10 cellular contexts compared by ENCODE assay signal in genomic region chr11:86741489-86742435, GRCh38. TPM values are rescaled to one million over a fixed set of nuclear protein-coding genes. Genes with fewer than 3 reads are reported as not detected.
DNase-seq lines count a peak whose midpoint lies in the region; ATAC-seq, FAIRE-seq and TF ChIP-seq lines count a peak whose summit lies in the region.
"Had no signal": no experiment of that assay in that cellular context is flagged by ENCODE, and none has a peak within 500 bp of the region (broad histone marks: within the 10 kb centered on the region; RNA-seq: fewer than 3 reads in every experiment).

No MANE protein-coding gene starts in this region.

- peak overlapping the region; percentile 80 for H3K4me2 ChIP-seq in A549

- peak; percentile 66 to 85 for ATAC-seq in A549
- no peak for ATAC-seq in HG02884 (IDR thresholded peaks at IDR 0.05; ENCODE audit: unreplicated experiment)
- ATAC-seq in HG02642 (IDR thresholded peaks at IDR 0.05; ENCODE audit: poor library complexity, unreplicated experiment), result no peak
- ATAC-seq: naive thymus-derived CD4-positive, alpha-beta T cell had no signal

- 18% methylated on average over 3 of the region's 3 CpGs for WGBS in A549 (ENCODE audit: missing lambda C conversion rate)
- 94 to 100% methylated on average over 3 of the region's 3 CpGs for WGBS in mesodermal cell (ENCODE audit: insufficient coverage in 2 of 2), 2 experiments

- CTCF ChIA-PET in A549 (lab: Yijun Ruan, JAX), result interaction anchor here (1.3 to 2.0 kb wide), 5 partner anchors 21 to 134 kb away, joined by 4 to 9 read pairs (median 6); partner anchors contain the start of gene PRSS23

- no peak for TF ChIP-seq CTCF in A549 (IDR thresholded peaks at IDR 0.05)

- H3K9me3 ChIP-seq in A549 (peaks cover 6% of the 10 kb centered on the region; the same call in 1 of the 3 replicates), mesodermal cell (ENCODE audit: control insufficient read depth, low read length) (no peaks in the 10 kb centered on the region)

- no peak for TF ChIP-seq POLR2A in A549 (IDR thresholded peaks at IDR 0.05; ENCODE audit: low read length)

- POLR2A ChIA-PET in A549 (lab: Yijun Ruan, JAX), result interaction anchor here (1.5 to 2.0 kb wide), 3 partner anchors 23 to 258 kb away, joined by 7 to 32 read pairs (median 14); partner anchors contain the start of gene PRSS23

- H3K36me3 ChIP-seq in mesodermal cell (ENCODE audit: control insufficient read depth, insufficient read depth, low read length), result no peaks in the 10 kb centered on the region

- peak; percentile 64 to 94 for DNase-seq in A549 (ENCODE audit: low read depth in 1 of 2, low spot score in 1 of 2)
- DNase-seq in NCI-H2196 (lab: John Stamatoyannopoulos, UW; ENCODE audit: unreplicated experiment), result peak; percentile 11
- DNase-seq in dedifferentiated amniotic fluid mesenchymal stem cell (ENCODE audit: extremely low spot score), result peak; percentile 43
- DNase-seq in activated CD8-positive, alpha-beta memory T cell treated with anti-CD3 and anti-CD28 coated beads, Interleukin-2, amount 50 U/mL, for 48 hours, result no peak
- DNase-seq in stimulated activated naive CD4-positive, alpha-beta T cell (lab: John Stamatoyannopoulos, UW), result no peak
- DNase-seq: CD4-positive, alpha-beta memory T cell; naive thymus-derived CD4-positive, alpha-beta T cell had no signal

- H3K4me1 ChIP-seq in A549 (peaks cover 88% of the 10 kb centered on the region), mesodermal cell (ENCODE audit: control insufficient read depth, insufficient read depth, low read length, poor library complexity, severe bottlenecking) (peaks cover 62% of the 10 kb centered on the region)

- peak; percentile 31 to 50 for TF ChIP-seq RAD21 in A549 (conservative IDR thresholded peaks at IDR 0.05 in 1 of 2, IDR thresholded peaks at IDR 0.05 in 1 of 2)

- peak; percentile 86 for FAIRE-seq in A549 (lab: Jason Lieb, UNC)

- peak; percentile 70 to 77; a peak in 2 of 5 replicates for TF ChIP-seq EP300 in A549 (IDR thresholded peaks at IDR 0.05)

- H3K4me3 ChIP-seq in A549, result peak overlapping the region; percentile 10; the same call in 1 of the 3 replicates
- no peak overlapping the region for H3K4me3 ChIP-seq in mesodermal cell (ENCODE audit: extremely low read depth, insufficient read depth, low read length, poor library complexity, severe bottlenecking)

- H3K27ac ChIP-seq in A549, result peak overlapping the region; percentile 88 to 93
- H3K27ac ChIP-seq in mesodermal cell (ENCODE audit: low read depth, low read length, severe bottlenecking), result peak overlapping the region; percentile 100

TF ChIP-seq in A549, 52 proteins besides CTCF, POLR2A, EP300 and RAD21 (continues in another document):
- TF ChIP-seq ZNF302 (CRISPR knock-in tag; IDR thresholded peaks at IDR 0.05) (peak; percentile 79), KDM5A (IDR thresholded peaks at IDR 0.05) (no peak), RFX5 (IDR thresholded peaks at IDR 0.05) (no peak), MAZ (IDR thresholded peaks at IDR 0.05; ENCODE audit: borderline replicate concordance, low read depth, low read length) (no peak), CBX8 (IDR thresholded peaks at IDR 0.05) (no peak), ATOH8 (CRISPR knock-in tag; IDR thresholded peaks at IDR 0.05; ENCODE audit: low read depth) (peak; percentile 91), BHLHE40 (IDR thresholded peaks at IDR 0.05; ENCODE audit: low read depth, low read length) (no peak), HOXB13 (CRISPR knock-in tag; IDR thresholded peaks at IDR 0.05; ENCODE audit: low read depth) (peak; percentile 97), CHD4 (IDR thresholded peaks at IDR 0.05; ENCODE audit: borderline replicate concordance) (no peak), SREBF2 (IDR thresholded peaks at IDR 0.05) (no peak), ESRRA (IDR thresholded peaks at IDR 0.05; ENCODE audit: borderline replicate concordance, low read length) (no peak), ZSCAN20 (CRISPR knock-in tag; IDR thresholded peaks at IDR 0.05) (peak; percentile 12; the same call in 1 of the 2 replicates), HDAC2 (IDR thresholded peaks at IDR 0.05) (no peak), RNF2 (IDR thresholded peaks at IDR 0.05; ENCODE audit: borderline replicate concordance, low read depth) (no peak), SMC3 (IDR thresholded peaks at IDR 0.05) (peak; percentile 22; the same call in 1 of the 3 replicates), NFE2L2 (conservative IDR thresholded peaks at IDR 0.05; ENCODE audit: low read length) (no peak), JUNB (IDR thresholded peaks at IDR 0.05) (peak; percentile 98), NPAS2 (CRISPR knock-in tag; IDR thresholded peaks at IDR 0.05; ENCODE audit: borderline replicate concordance) (no peak), USF2 (IDR thresholded peaks at IDR 0.05) (no peak), TP53 (CRISPR knock-in tag; IDR thresholded peaks at IDR 0.05) (peak; percentile 53), PBX3 (IDR thresholded peaks at IDR 0.05) (peak; percentile 77), FOSB (CRISPR knock-in tag; IDR thresholded peaks at IDR 0.05) (peak; percentile 74), FOXS1 (CRISPR knock-in tag; IDR thresholded peaks at IDR 0.05) (peak; percentile 85), E2F6 (IDR thresholded peaks at IDR 0.05; ENCODE audit: borderline replicate concordance, low read depth) (0 out of 2 replicates have a peak, but pooled peaks have one; percentile 8), MAFK (IDR thresholded peaks at IDR 0.05; ENCODE audit: partially characterized antibody) (peak; percentile 22), BCL3 (IDR thresholded peaks at IDR 0.05) (peak; percentile 56; the same call in 1 of the 3 replicates), POLR2AphosphoS2 (conservative IDR thresholded peaks at IDR 0.05; ENCODE audit: low read length) (no peak), PHF8 (IDR thresholded peaks at IDR 0.05; ENCODE audit: borderline replicate concordance, low read depth) (no peak), ZFP36 (IDR thresholded peaks at IDR 0.05; ENCODE audit: borderline replicate concordance, partially characterized antibody) (no peak), HOXA7 (CRISPR knock-in tag; IDR thresholded peaks at IDR 0.05) (0 out of 2 replicates have a peak, but pooled peaks have one; percentile 32), JUN (IDR thresholded peaks at IDR 0.05) (peak; percentile 85 to 92; a peak in 4 of 5 replicates), MAX (IDR thresholded peaks at IDR 0.05) (peak; percentile 86), KDM1A (IDR thresholded peaks at IDR 0.05; ENCODE audit: low read depth) (no peak)

RNA-seq across cellular contexts. Expression of gene PRSS23, which starts 58.6 kb away (rescaled TPM):
- polyA plus RNA-seq in A549 (2011; rRNA removed) (240 and 282 TPM in 2 replicates), A549 (2017; fragmentation: RNase III; extraction: RNeasy Plus Mini Kit Qiagen cat#74134 plus additional on column Dnase treatment) (199 to 247 TPM (median 217 TPM) in 3 replicates)
- polyA plus RNA-seq in A549 (2012; cell fraction: cytosol; rRNA removed), result 114 and 212 TPM in 2 replicates
- polyA plus RNA-seq in A549 (2012; cell fraction: nucleus; rRNA removed), result 111 and 129 TPM in 2 replicates
- 340 and 362 TPM in 2 replicates for polyA minus RNA-seq in A549 (2011; rRNA and poly(A)+ RNA removed)
- polyA plus RNA-seq in mesodermal cell (2013, experiment 1 of 2), result 450 TPM
- 338 TPM for polyA plus RNA-seq in mesodermal cell (2013, experiment 2 of 2)

Comparison
In these comparisons a context has a peak if more than half of its experiments do, and no peak if none do; other contexts are left out.
1. ATAC-seq: peak in A549 (2 of 2); none in HG02884 (single experiment) and HG02642 (single experiment).
2. DNase-seq: peak in A549 (2 of 2), NCI-H2196 (single experiment) and dedifferentiated amniotic fluid mesenchymal stem cell (single experiment); none in activated CD8-positive, alpha-beta memory T cell treated with anti-CD3 and anti-CD28 coated beads, Interleukin-2, amount 50 U/mL, for 48 hours (single experiment) and stimulated activated naive CD4-positive, alpha-beta T cell (0 of 6).